ENCODE assay signal across 9 cellular contexts in genomic region chr14:102779574-102780315, GRCh38.
DNase-seq lines count a peak whose midpoint lies in the region; ATAC-seq and TF ChIP-seq lines count a peak whose summit lies in the region.
"Had no signal": no experiment of that assay in that cellular context is flagged by ENCODE, and none has a peak within 500 bp of the region (broad histone marks: within the 10 kb centered on the region; RNA-seq: fewer than 3 reads in every experiment).

No MANE protein-coding gene starts in this region.

- TF ChIP-seq POLR2A in NB4 (IDR thresholded peaks at IDR 0.05; ENCODE audit: extremely low read depth, insufficient read length) = no peak

- ATAC-seq in GM21526 (IDR thresholded peaks at IDR 0.05; ENCODE audit: low FRiP score, unreplicated experiment) = no peak

- H3K9me3 Mint-ChIP-seq in T-helper 1 cell treated with Interleukin-12 subunit alpha and Interleukin-12 subunit beta and Interleukin-4 antibody, amounts not matched to agents 30 μg/mL and 1 μg/mL, for 36 hours = no peaks in the 10 kb centered on the region

- TF ChIP-seq CTCF in NB4 (IDR thresholded peaks at IDR 0.05; ENCODE audit: low read depth, low read length) = no peak
- no peak for TF ChIP-seq CTCF in cardiac fibroblast (IDR thresholded peaks at IDR 0.05; ENCODE audit: low read depth, low read length)

- H3K4me3 ChIP-seq in NB4 (ENCODE audit: low read depth, low read length) (peak overlapping the region; percentile 96), cardiac fibroblast (replicated peaks in 1 of 2; ENCODE audit: low read depth in 2 of 2, low read length in 2 of 2) (no peak overlapping the region)

- H3K27ac Mint-ChIP-seq in T-helper 1 cell treated with Interleukin-12 subunit alpha and Interleukin-12 subunit beta and Interleukin-4 antibody, amounts not matched to agents 30 μg/mL and 1 μg/mL, for 36 hours = peak overlapping the region; percentile 63

- no peaks in the 10 kb centered on the region for H3K27me3 Mint-ChIP-seq in T-helper 1 cell treated with Interleukin-12 subunit alpha and Interleukin-12 subunit beta and Interleukin-4 antibody, amounts not matched to agents 30 μg/mL and 1 μg/mL, for 36 hours (ENCODE audit: low read depth)

- H3K36me3 Mint-ChIP-seq in T-helper 1 cell treated with Interleukin-12 subunit alpha and Interleukin-12 subunit beta and Interleukin-4 antibody, amounts not matched to agents 30 μg/mL and 1 μg/mL, for 36 hours (ENCODE audit: low read depth) = peaks cover 30% of the 10 kb centered on the region

- intact Hi-C loops in posterior cingulate gyrus (cut with DNase I) = loop anchor here (5.0 to 10.0 kb wide), 2 partner anchors 135 to 278 kb away; partner anchors contain the start of gene CDC42BPB

- DNase-seq in T-helper 1 cell (no peak), NB4 (ENCODE audit: low read depth) (peak; percentile 54), cardiac fibroblast (ENCODE audit: low read depth in 2 of 2) (peak; percentile 29 to 52), posterior cingulate gyrus (peak in 6 of 10 donors; percentile 23 to 92 (median 54)), GDM1 (lab: John Stamatoyannopoulos, UW) (no peak), foreskin melanocyte (no peak)
- DNase-seq: erythroblast had no signal

- peaks cover 52% of the 10 kb centered on the region for H3K4me1 Mint-ChIP-seq in T-helper 1 cell treated with Interleukin-12 subunit alpha and Interleukin-12 subunit beta and Interleukin-4 antibody, amounts not matched to agents 30 μg/mL and 1 μg/mL, for 36 hours (ENCODE audit: low read depth)

- H3K4me3 Mint-ChIP-seq in T-helper 1 cell treated with Interleukin-12 subunit alpha and Interleukin-12 subunit beta and Interleukin-4 antibody, amounts not matched to agents 30 μg/mL and 1 μg/mL, for 36 hours = peak overlapping the region; percentile 89

Comparison
In these comparisons a context has a peak if more than half of its experiments do, and no peak if none do; other contexts are left out.
1. DNase-seq: peak in NB4 (single experiment), cardiac fibroblast (2 of 2) and posterior cingulate gyrus (6 of 10); none in T-helper 1 cell (0 of 5), GDM1 (single experiment) and foreskin melanocyte (single experiment).